In genomic region chr6:55679503-55679902, GRCh38 we compare ENCODE assay signal across 25 cellular contexts.
"Had no signal": no experiment of that assay in that cellular context is flagged by ENCODE, and none has a peak within 500 bp of the region (broad histone marks: within the 10 kb centered on the region; RNA-seq: fewer than 3 reads in every experiment).

No MANE protein-coding gene starts in this region.

- H3K4me3 ChIP-seq: ascending aorta, sigmoid colon, smooth muscle cell, transverse colon, vagina had no signal

- H3K27me3 ChIP-seq: ascending aorta, transverse colon, vagina had no signal

- DNase-seq: activated CD4-positive, alpha-beta T cell treated with anti-CD3 and anti-CD28 coated beads for 1 hour; activated CD4-positive, alpha-beta T cell treated with anti-CD3 and anti-CD28 coated beads, Interleukin-2, amount 50 U/mL, for 1 hour; activated CD8-positive, alpha-beta T cell treated with anti-CD3 and anti-CD28 coated beads, Interleukin-2, amount 10 ng/mL, durations not matched to agents 7 days and 5 days; activated gamma-delta T cell treated with Interleukin-2 at 50 U/mL for 16 hours; activated T-cell treated with anti-CD3 and anti-CD28 coated beads, Interleukin-2, amount 50 U/mL, for 1 hour; effector CD4-positive, alpha-beta T cell; foreskin melanocyte; head of caudate nucleus; left ventricle myocardium superior; occipital lobe; posterior cingulate gyrus; sigmoid colon; stimulated activated CD4-positive, alpha-beta T cell treated with anti-CD3 and anti-CD28 coated beads, Interleukin-2, amount 100 ng/mL, for 48 hours; stimulated activated CD8-positive, alpha-beta memory T cell treated with anti-CD3 and anti-CD28 coated beads, Interleukin-4, amount 100 ng/mL, for 48 hours; stimulated activated naive B cell treated with anti-CD40 and anti-IgM and Interleukin-4, amounts not matched to agents 10 μg/mL and 1 μg/mL and 100 μg/mL, for 72 hours; T-helper 1 cell; transverse colon had no signal

- H3K4me1 ChIP-seq: ascending aorta, sigmoid colon, transverse colon, vagina had no signal

- H3K27ac ChIP-seq: ascending aorta, sigmoid colon, transverse colon, vagina had no signal

- ATAC-seq: activated CD8-positive, alpha-beta T cell treated with anti-CD3 and anti-CD28 coated beads, Interleukin-2, amount 10 ng/mL, durations not matched to agents 7 days and 5 days; esophagus mucosa; left ventricle myocardium superior; stimulated activated naive B cell treated with anti-CD40 and anti-IgM and Interleukin-4, amounts not matched to agents 10 μg/mL and 1 μg/mL and 100 μg/mL, for 72 hours had no signal

- H3K27ac Mint-ChIP-seq: activated CD8-positive, alpha-beta T cell treated with anti-CD3 and anti-CD28 coated beads, Interleukin-2, amount 10 ng/mL, durations not matched to agents 7 days and 5 days; activated naive CD4-positive, alpha-beta T cell treated with anti-CD3 and anti-CD28 coated beads, Interleukin-2, amount 50 U/mL, for 24 hours; dendritic cell treated with granulocyte-macrophage colony-stimulating factor and Interleukin-4, amounts not matched to agents 40 ng/mL and 50 ng/mL, for 4 days; memory B cell; stimulated activated naive B cell treated with anti-CD40 and anti-IgM and Interleukin-4, amounts not matched to agents 10 μg/mL and 1 μg/mL and 100 μg/mL, for 72 hours had no signal

- H3K36me3 Mint-ChIP-seq: activated naive CD4-positive, alpha-beta T cell treated with anti-CD3 and anti-CD28 coated beads, Interleukin-2, amount 50 U/mL, for 24 hours; memory B cell had no signal

- H3K36me3 ChIP-seq: ascending aorta, sigmoid colon, transverse colon, vagina had no signal

- H3K4me1 Mint-ChIP-seq: activated naive CD4-positive, alpha-beta T cell treated with anti-CD3 and anti-CD28 coated beads, Interleukin-2, amount 50 U/mL, for 24 hours; memory B cell; stimulated activated naive B cell treated with anti-CD40 and anti-IgM and Interleukin-4, amounts not matched to agents 10 μg/mL and 1 μg/mL and 100 μg/mL, for 72 hours had no signal

- H3K4me3 Mint-ChIP-seq: activated CD8-positive, alpha-beta T cell treated with anti-CD3 and anti-CD28 coated beads, Interleukin-2, amount 10 ng/mL, durations not matched to agents 7 days and 5 days; activated naive CD4-positive, alpha-beta T cell treated with anti-CD3 and anti-CD28 coated beads, Interleukin-2, amount 50 U/mL, for 24 hours; dendritic cell treated with granulocyte-macrophage colony-stimulating factor and Interleukin-4, amounts not matched to agents 40 ng/mL and 50 ng/mL, for 4 days; memory B cell; nephron; stimulated activated naive B cell treated with anti-CD40 and anti-IgM and Interleukin-4, amounts not matched to agents 10 μg/mL and 1 μg/mL and 100 μg/mL, for 72 hours had no signal

- H3K27me3 Mint-ChIP-seq: activated naive CD4-positive, alpha-beta T cell treated with anti-CD3 and anti-CD28 coated beads, Interleukin-2, amount 50 U/mL, for 24 hours; dendritic cell treated with granulocyte-macrophage colony-stimulating factor and Interleukin-4, amounts not matched to agents 40 ng/mL and 50 ng/mL, for 4 days; memory B cell; stimulated activated naive B cell treated with anti-CD40 and anti-IgM and Interleukin-4, amounts not matched to agents 10 μg/mL and 1 μg/mL and 100 μg/mL, for 72 hours had no signal

- H3K9me3 ChIP-seq: vagina had no signal

- H3K4me2 ChIP-seq: smooth muscle cell had no signal
